In the genomic region with DNA sequence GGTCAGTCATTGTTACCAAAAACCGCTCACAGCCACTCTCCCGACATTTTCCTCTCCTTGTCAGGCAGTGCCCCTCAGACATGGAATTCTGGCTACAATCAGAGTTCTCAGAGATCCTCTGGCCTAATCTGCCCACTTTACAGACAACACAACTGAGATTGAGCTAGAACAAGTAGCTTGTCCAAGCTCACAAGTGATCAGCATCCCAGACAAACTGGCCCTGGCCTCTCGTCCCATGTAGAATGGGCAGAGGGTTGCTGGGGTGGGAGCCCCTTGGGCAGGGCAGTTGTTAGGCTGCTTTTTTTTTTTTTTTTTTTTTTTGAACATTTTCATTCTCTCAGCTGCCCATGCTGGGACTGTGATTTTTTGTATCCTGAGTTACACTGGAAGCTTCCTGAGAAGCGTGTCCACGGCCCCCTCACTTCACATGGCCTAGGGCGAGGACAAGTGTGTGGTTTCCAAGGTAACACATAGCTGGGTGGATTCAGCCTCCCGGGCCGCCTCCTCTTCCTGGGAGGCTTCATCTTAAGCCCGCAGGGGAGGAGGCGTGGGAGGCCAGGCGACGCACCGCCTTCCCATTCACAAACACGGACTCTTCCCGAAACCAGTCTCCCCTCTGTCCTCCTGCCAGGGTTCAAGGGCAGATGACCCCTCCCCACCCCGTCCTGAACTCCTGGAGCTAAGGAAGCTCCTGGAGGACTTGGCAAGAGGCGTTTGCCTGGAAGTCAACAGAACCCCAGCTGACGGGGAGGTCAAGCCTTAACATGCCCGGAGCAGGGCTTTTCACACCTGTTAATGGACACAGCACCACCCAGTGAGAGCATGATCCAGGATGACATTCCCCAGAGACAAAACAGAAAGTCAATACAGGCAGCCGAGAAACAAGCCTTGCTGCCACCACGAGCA, we compare ENCODE assay signal across 11 cellular contexts. TPM values are rescaled to one million over a fixed set of nuclear protein-coding genes. Genes with fewer than 3 reads are reported as not detected.
DNase-seq lines count a peak whose midpoint lies in the region; ATAC-seq, FAIRE-seq and TF ChIP-seq lines count a peak whose summit lies in the region.
"Had no signal": no experiment of that assay in that cellular context is flagged by ENCODE, and none has a peak within 500 bp of the region (broad histone marks: within the 10 kb centered on the region; RNA-seq: fewer than 3 reads in every experiment).

No MANE protein-coding gene starts in this region.

- H3K4me1 Mint-ChIP-seq in activated naive CD4-positive, alpha-beta T cell treated with anti-CD3 and anti-CD28 coated beads, Interleukin-2, amount 10 ng/mL, durations not matched to agents 7 days and 5 days: peaks cover 8% of the 10 kb centered on the region

- H3K4me3 ChIP-seq in body of pancreas (no peak overlapping the region), kidney (ENCODE audit: low read length in 2 of 2) (no peak overlapping the region)
- H3K4me3 ChIP-seq: A549 had no signal

- no peak overlapping the region for H3K27ac ChIP-seq in body of pancreas
- H3K27ac ChIP-seq in kidney (ENCODE audit: low read depth in 2 of 2, low read length in 2 of 2): no peak overlapping the region
- H3K27ac ChIP-seq: A549 had no signal

- H3K27me3 Mint-ChIP-seq in activated naive CD4-positive, alpha-beta T cell treated with anti-CD3 and anti-CD28 coated beads, Interleukin-2, amount 10 ng/mL, durations not matched to agents 7 days and 5 days: peaks cover 35% of the 10 kb centered on the region

- H3K4me1 ChIP-seq in body of pancreas (no peaks in the 10 kb centered on the region), kidney (ENCODE audit: control insufficient read depth in 1 of 2, insufficient read depth in 1 of 2, low read depth in 1 of 2, low read length in 2 of 2) (peaks cover 10 to 27% of the 10 kb centered on the region in 2 donors)
- H3K4me1 ChIP-seq: A549 had no signal

- FAIRE-seq in kidney (lab: Jason Lieb, UNC): no peak
- FAIRE-seq: A549 had no signal

- no peak overlapping the region for H3K4me3 Mint-ChIP-seq in activated naive CD4-positive, alpha-beta T cell treated with anti-CD3 and anti-CD28 coated beads, Interleukin-2, amount 10 ng/mL, durations not matched to agents 7 days and 5 days

- H3K9me3 Mint-ChIP-seq in activated naive CD4-positive, alpha-beta T cell treated with anti-CD3 and anti-CD28 coated beads, Interleukin-2, amount 10 ng/mL, durations not matched to agents 7 days and 5 days: no peaks in the 10 kb centered on the region

- CTCF ChIA-PET in activated naive CD4-positive, alpha-beta T cell treated with anti-CD3 and anti-CD28 coated beads, Interleukin-2, amount 10 ng/mL, durations not matched to agents 7 days and 5 days (lab: Charles Lee): no interaction called here

- H3K27ac Mint-ChIP-seq in activated naive CD4-positive, alpha-beta T cell treated with anti-CD3 and anti-CD28 coated beads, Interleukin-2, amount 10 ng/mL, durations not matched to agents 7 days and 5 days: no peak overlapping the region

- H3K36me3 Mint-ChIP-seq in activated naive CD4-positive, alpha-beta T cell treated with anti-CD3 and anti-CD28 coated beads, Interleukin-2, amount 10 ng/mL, durations not matched to agents 7 days and 5 days: no peaks in the 10 kb centered on the region

- ATAC-seq in body of pancreas (peak; percentile 29), HG03045 (IDR thresholded peaks at IDR 0.05; ENCODE audit: unreplicated experiment) (no peak)
- ATAC-seq: A549 had no signal

- intact Hi-C loops in body of pancreas (cut with DNase I) (no loop called here), kidney (cut with DNase I) (no loop called here)

- no peaks in the 10 kb centered on the region for H3K36me3 ChIP-seq in body of pancreas (replicated peaks in 1 of 2; ENCODE audit: insufficient read depth in 1 of 2, low read depth in 2 of 2)
- H3K36me3 ChIP-seq in kidney (ENCODE audit: control insufficient read depth in 1 of 2, insufficient read depth in 2 of 2, low read length in 2 of 2): no peaks in the 10 kb centered on the region

- WGBS in body of pancreas, 2 donors: 43% methylated on average over 17 to 21 of the region's 21 CpGs

- no peak for TF ChIP-seq POLR2A in body of pancreas (IDR thresholded peaks at IDR 0.05)

- DNase-seq in NCI-H524 (lab: John Stamatoyannopoulos, UW): peak; percentile 11 to 44
- DNase-seq in NCI-H524 treated with DMSO at 0.1 percent for 48 hours (lab: John Stamatoyannopoulos, UW): no peak
- DNase-seq in body of pancreas: peak in 3 of 4 donors; percentile 10 to 37 (median 15)
- peak; percentile 79 for DNase-seq in kidney
- DNase-seq in ureter (ENCODE audit: low spot score): peak; percentile 54
- DNase-seq in GM10266 (ENCODE audit: extremely low spot score): no peak
- DNase-seq in activated naive CD4-positive, alpha-beta T cell treated with anti-CD3 and anti-CD28 coated beads, Interleukin-2, amount 10 ng/mL, durations not matched to agents 7 days and 5 days: no peak
- DNase-seq: activated naive CD4-positive, alpha-beta T cell treated with Interleukin-2 at 50 U/mL for 16 hours; RPMI8226 had no signal

- H3K9ac ChIP-seq in kidney (ENCODE audit: low read length in 2 of 2): no peak overlapping the region

- no peaks in the 10 kb centered on the region for H3K27me3 ChIP-seq in body of pancreas

- H3K9me3 ChIP-seq in body of pancreas: no peaks in the 10 kb centered on the region
- H3K9me3 ChIP-seq in kidney (ENCODE audit: control insufficient read depth in 1 of 2, low read length in 2 of 2): no peaks in the 10 kb centered on the region
- H3K9me3 ChIP-seq: A549 had no signal

- TF ChIP-seq CTCF in body of pancreas (IDR thresholded peaks at IDR 0.05): no peak
- TF ChIP-seq CTCF in kidney (IDR thresholded peaks at IDR 0.05; ENCODE audit: borderline replicate concordance, extremely low read depth, insufficient read depth): no peak
- no peak for TF ChIP-seq CTCF in GM10266 (IDR thresholded peaks at IDR 0.05; ENCODE audit: control insufficient read depth, insufficient read depth, low read depth, missing control alignments)

RNA-seq across cellular contexts. Expression of gene KCNN3, which starts 56.9 kb away (rescaled TPM):
- 1 to 10 TPM in 1 of 2 donors, under 1 TPM in 1; 0.33 to 1.6 TPM for total RNA-seq in body of pancreas
- total RNA-seq in kidney: 5.6 TPM
- polyA plus RNA-seq in kidney (ENCODE audit: insufficient read depth, low read depth, low replicate concordance): 2.6 TPM
- 5.4 TPM for total RNA-seq in ureter

Comparison
In these comparisons a context has a peak if more than half of its experiments do, and no peak if none do; other contexts are left out.
1. DNase-seq: peak in NCI-H524 (2 of 2), body of pancreas (3 of 4), kidney (single experiment) and ureter (single experiment); none in NCI-H524 treated with DMSO at 0.1 percent for 48 hours (single experiment), GM10266 (single experiment) and activated naive CD4-positive, alpha-beta T cell treated with anti-CD3 and anti-CD28 coated beads, Interleukin-2, amount 10 ng/mL, durations not matched to agents 7 days and 5 days (single experiment).